In the genomic region with DNA sequence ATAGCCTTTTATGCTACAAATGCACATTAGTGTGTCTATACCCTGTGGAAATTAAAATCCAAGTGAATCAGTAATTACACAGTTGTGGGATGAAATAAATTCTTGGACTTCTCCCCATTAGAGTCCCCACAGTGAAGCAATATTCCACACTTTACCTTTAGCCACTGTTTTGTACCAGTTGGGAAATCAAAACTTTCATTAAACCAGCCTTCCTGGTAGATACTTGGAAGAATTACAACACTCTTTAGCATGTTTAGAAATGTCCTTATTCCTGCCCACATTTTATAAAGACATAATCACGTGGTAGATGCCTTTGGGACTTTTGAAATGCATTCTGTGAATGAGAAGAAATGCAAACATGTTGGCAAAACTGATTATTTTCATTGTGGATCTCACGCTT, we compare ENCODE assay signal across 18 cellular contexts.
"Had no signal": no experiment of that assay in that cellular context is flagged by ENCODE, and none has a peak within 500 bp of the region (broad histone marks: within the 10 kb centered on the region; RNA-seq: fewer than 3 reads in every experiment).

No MANE protein-coding gene starts in this region.

- H3K4me3 Mint-ChIP-seq: activated CD4-positive, alpha-beta memory T cell treated with anti-CD3 and anti-CD28 coated beads for 36 hours; activated naive CD8-positive, alpha-beta T cell treated with anti-CD3 and anti-CD28 coated beads for 36 hours; natural killer cell; T-helper 1 cell treated with Interleukin-12 subunit alpha and Interleukin-12 subunit beta and Interleukin-4 antibody, amounts not matched to agents 30 μg/mL and 1 μg/mL, for 36 hours had no signal

- H3K36me3 Mint-ChIP-seq: activated CD4-positive, alpha-beta memory T cell treated with anti-CD3 and anti-CD28 coated beads for 36 hours; activated naive CD8-positive, alpha-beta T cell treated with anti-CD3 and anti-CD28 coated beads for 36 hours; natural killer cell had no signal

- ATAC-seq: heart left ventricle, natural killer cell had no signal

- H3K4me1 Mint-ChIP-seq: activated naive CD8-positive, alpha-beta T cell treated with anti-CD3 and anti-CD28 coated beads for 36 hours; natural killer cell had no signal

- DNase-seq: activated CD4-positive, alpha-beta memory T cell treated with anti-CD3 and anti-CD28 coated beads for 36 hours; activated CD4-positive, alpha-beta T cell treated with anti-CD3 and anti-CD28 coated beads for 48 hours; activated CD4-positive, CD25-positive, alpha-beta regulatory T cell; activated naive CD4-positive, alpha-beta T cell treated with Interleukin-2 at 50 U/mL for 16 hours; activated naive CD8-positive, alpha-beta T cell treated with anti-CD3 and anti-CD28 coated beads for 36 hours; activated T-cell treated with anti-CD3 and anti-CD28 coated beads, Interleukin-2, amount 50 U/mL, for 48 hours; amygdala; effector CD8-positive, alpha-beta T cell; heart left ventricle; midbrain; natural killer cell; ovary; stimulated activated CD4-positive, alpha-beta T cell treated with anti-CD3 and anti-CD28 coated beads, Interleukin-4, amount 100 ng/mL, for 24 hours; stimulated activated naive CD4-positive, alpha-beta T cell treated with Interleukin-2 at 50 U/mL for 16 hours had no signal

- H3K9me3 ChIP-seq: heart left ventricle, ovary, prostate gland had no signal

- H3K9me3 Mint-ChIP-seq: activated CD4-positive, alpha-beta memory T cell treated with anti-CD3 and anti-CD28 coated beads for 36 hours; activated naive CD8-positive, alpha-beta T cell treated with anti-CD3 and anti-CD28 coated beads for 36 hours; natural killer cell; T-helper 1 cell treated with Interleukin-12 subunit alpha and Interleukin-12 subunit beta and Interleukin-4 antibody, amounts not matched to agents 30 μg/mL and 1 μg/mL, for 36 hours had no signal

- H3K27ac Mint-ChIP-seq: activated CD4-positive, alpha-beta memory T cell treated with anti-CD3 and anti-CD28 coated beads for 36 hours; activated naive CD8-positive, alpha-beta T cell treated with anti-CD3 and anti-CD28 coated beads for 36 hours; natural killer cell; T-helper 1 cell treated with Interleukin-12 subunit alpha and Interleukin-12 subunit beta and Interleukin-4 antibody, amounts not matched to agents 30 μg/mL and 1 μg/mL, for 36 hours had no signal

- H3K27ac ChIP-seq: cardiac muscle cell, ovary, prostate gland had no signal

- H3K4me3 ChIP-seq: cardiac muscle cell, heart left ventricle, ovary, prostate gland had no signal

- H3K4me1 ChIP-seq: prostate gland had no signal

- FAIRE-seq: islet of Langerhans had no signal
